Comparison of ENCODE assay signal across 16 cellular contexts in the genomic region with DNA sequence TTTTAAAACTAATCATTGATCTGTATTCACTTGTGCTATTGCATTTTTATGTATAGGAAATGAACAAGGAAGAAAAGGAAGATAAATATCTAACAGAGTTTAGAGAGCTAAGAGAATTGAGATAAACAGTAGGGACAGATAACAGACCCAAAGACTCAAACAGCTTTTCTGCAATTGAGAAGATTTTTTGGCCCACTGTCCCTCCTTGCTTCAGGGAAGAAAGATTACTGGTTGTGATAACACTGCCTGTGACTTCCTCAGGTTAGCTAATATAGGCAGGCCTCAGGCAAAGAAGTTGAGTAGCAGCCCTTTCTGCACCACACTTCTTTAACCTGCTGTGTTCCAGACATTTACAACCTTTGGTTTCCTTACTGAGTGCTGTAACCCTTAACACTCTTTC. TPM values are rescaled to one million over a fixed set of nuclear protein-coding genes. Genes with fewer than 3 reads are reported as not detected.
DNase-seq lines count a peak whose midpoint lies in the region; ATAC-seq and TF ChIP-seq lines count a peak whose summit lies in the region.
"Had no signal": no experiment of that assay in that cellular context is flagged by ENCODE, and none has a peak within 500 bp of the region (broad histone marks: within the 10 kb centered on the region; RNA-seq: fewer than 3 reads in every experiment).

No MANE protein-coding gene starts in this region.

- H3K4me3 ChIP-seq in mesendoderm (ENCODE audit: low read length) (no peak overlapping the region), GM23338 (no peak overlapping the region)
- H3K4me3 ChIP-seq: A549; BLaER1 treated with 17β-estradiol and CSF1 and Interleukin-3, amounts not matched to agents 10 nM and 100 nM; SJSA1 had no signal

- H2AK5ac ChIP-seq in mesendoderm (ENCODE audit: low read length) = no peak overlapping the region

- TF ChIP-seq CTCF in VCaP (conservative IDR thresholded peaks at IDR 0.05) = no peak
- TF ChIP-seq CTCF in Calu3 (IDR thresholded peaks at IDR 0.05; ENCODE audit: unreplicated experiment) = no peak
- no peak for TF ChIP-seq CTCF in chondrocyte (IDR thresholded peaks at IDR 0.05)
- no peak for TF ChIP-seq CTCF in GM23338 (conservative IDR thresholded peaks at IDR 0.05; ENCODE audit: low read depth in 2 of 2)

- no peaks in the 10 kb centered on the region for H3K9me2 ChIP-seq in GM23338 (ENCODE audit: insufficient read depth)

- H3K27ac Mint-ChIP-seq in Calu3 (ENCODE audit: unreplicated experiment) = no peak overlapping the region
- H3K27ac Mint-ChIP-seq in chondrocyte (ENCODE audit: unreplicated experiment) = no peak overlapping the region
- H3K27ac Mint-ChIP-seq in GM23338 = no peak overlapping the region
- H3K27ac Mint-ChIP-seq: CD8-positive, alpha-beta T cell had no signal

- H3K27ac ChIP-seq in VCaP (peak overlapping the region; percentile 70), mesendoderm (ENCODE audit: low read depth, low read length) (no peak overlapping the region), GM23338 (ENCODE audit: low read depth) (no peak overlapping the region)
- H3K27ac ChIP-seq: A549; BLaER1 treated with 17β-estradiol and CSF1 and Interleukin-3, amounts not matched to agents 10 nM and 100 nM; SJSA1 had no signal

- H3K9me3 Mint-ChIP-seq in Calu3 (ENCODE audit: low read depth, unreplicated experiment) (no peaks in the 10 kb centered on the region), chondrocyte (ENCODE audit: low read depth) (no peaks in the 10 kb centered on the region), GM23338 (no peaks in the 10 kb centered on the region)
- H3K9me3 Mint-ChIP-seq: CD8-positive, alpha-beta T cell had no signal

- H3K23ac ChIP-seq in mesendoderm (ENCODE audit: low read length) = no peak overlapping the region

- H3K79me2 ChIP-seq in mesendoderm (ENCODE audit: control insufficient read depth, insufficient read depth, low read length) (peaks cover 11% of the 10 kb centered on the region), GM23338 (replicated peaks; ENCODE audit: insufficient read depth) (peaks cover 17% of the 10 kb centered on the region)

- no peak overlapping the region for H2AFZ ChIP-seq in GM23338

- H3K27me3 Mint-ChIP-seq in Calu3 (ENCODE audit: unreplicated experiment) = no peaks in the 10 kb centered on the region
- no peaks in the 10 kb centered on the region for H3K27me3 Mint-ChIP-seq in chondrocyte (ENCODE audit: low read depth)
- peaks cover 8% of the 10 kb centered on the region for H3K27me3 Mint-ChIP-seq in GM23338 (ENCODE audit: insufficient read depth, low read depth, poor library complexity)

- H3K56ac ChIP-seq in mesendoderm (ENCODE audit: low read length) = no peak overlapping the region

- no peak overlapping the region for H2BK5ac ChIP-seq in mesendoderm (ENCODE audit: low read length)

- H2BK120ac ChIP-seq in mesendoderm (ENCODE audit: low read depth, low read length) = no peak overlapping the region

- intact Hi-C loops in Calu3 (cut with micrococcal nuclease; ENCODE audit: unreplicated experiment) = loop anchor here (10.0 kb wide), 2 partner anchors 155 to 215 kb away; partner anchors contain the start of genes POGLUT1 and TMEM39A

- H4K5ac ChIP-seq in mesendoderm (ENCODE audit: low read length) = no peak overlapping the region

- peak; percentile 48 to 55 for DNase-seq in AML-193 (lab: John Stamatoyannopoulos, UW)
- peak; percentile 32 for DNase-seq in KBM-7
- DNase-seq in mesendoderm = peak; percentile 72
- no peak for DNase-seq in Calu3
- no peak for DNase-seq in chondrocyte (ENCODE audit: low spot score)
- DNase-seq in GM23338 (ENCODE audit: low spot score) = no peak
- DNase-seq: CD8-positive, alpha-beta T cell; MV-4-11; NCI-H1417; NCI-H187; NCI-H226; NCI-H524 treated with DMSO at 0.1 percent for 48 hours had no signal

- no peaks in the 10 kb centered on the region for H3F3A ChIP-seq in GM23338 (replicated peaks; ENCODE audit: low read depth)

- in situ Hi-C loops in KBM-7 (cut with MboI; ENCODE audit: low pct_unique_long_range_greater_than_20kb, low sequenced_read_pairs) = loop anchor here (25.0 kb wide), 1 partner anchor 793 kb away; no protein-coding TSS in a partner anchor

- CTCF ChIA-PET in Calu3 (lab: Charles Lee) = no interaction called here

- no peak overlapping the region for H3K4ac ChIP-seq in mesendoderm (ENCODE audit: low read depth, low read length)

- no peak overlapping the region for H3K4me3 Mint-ChIP-seq in Calu3 (ENCODE audit: low read depth, unreplicated experiment)
- no peak overlapping the region for H3K4me3 Mint-ChIP-seq in chondrocyte (ENCODE audit: unreplicated experiment)
- H3K4me3 Mint-ChIP-seq in GM23338 = no peak overlapping the region
- H3K4me3 Mint-ChIP-seq: CD8-positive, alpha-beta T cell had no signal

- peaks cover 8% of the 10 kb centered on the region for H3K79me1 ChIP-seq in mesendoderm (ENCODE audit: low read length)

- H3K27me3 ChIP-seq in mesendoderm (ENCODE audit: insufficient read depth, low read length, poor library complexity) (no peaks in the 10 kb centered on the region), GM23338 (ENCODE audit: insufficient read depth) (no peaks in the 10 kb centered on the region)
- H3K27me3 ChIP-seq: BLaER1 treated with 17β-estradiol and CSF1 and Interleukin-3, amounts not matched to agents 10 nM and 100 nM; SJSA1 had no signal

- H3K4me2 ChIP-seq in mesendoderm (ENCODE audit: low read length) = no peak overlapping the region
- H3K4me2 ChIP-seq in GM23338 = no peak overlapping the region
- H3K4me2 ChIP-seq: A549; BLaER1 treated with 17β-estradiol and CSF1 and Interleukin-3, amounts not matched to agents 10 nM and 100 nM had no signal

- H3K4me1 Mint-ChIP-seq in Calu3 (ENCODE audit: low read depth, unreplicated experiment) (no peaks in the 10 kb centered on the region), chondrocyte (ENCODE audit: low read depth) (peaks cover 23% of the 10 kb centered on the region), GM23338 (peaks cover 15% of the 10 kb centered on the region; the same call in 1 of the 3 replicates)

- no peak overlapping the region for H2BK15ac ChIP-seq in mesendoderm (replicated peaks; ENCODE audit: low read depth)

- no peaks in the 10 kb centered on the region for H3K36me3 ChIP-seq in mesendoderm (ENCODE audit: control insufficient read depth, insufficient read depth, low read length)
- no peaks in the 10 kb centered on the region for H3K36me3 ChIP-seq in GM23338 (ENCODE audit: insufficient read depth)
- H3K36me3 ChIP-seq: SJSA1 had no signal

- H3K18ac ChIP-seq in mesendoderm (ENCODE audit: low read length) = no peak overlapping the region

- peaks cover 4% of the 10 kb centered on the region for H3K4me1 ChIP-seq in mesendoderm (ENCODE audit: control insufficient read depth, low read depth, low read length)
- peaks cover 6% of the 10 kb centered on the region; the same call in 1 of the 2 replicates for H3K4me1 ChIP-seq in GM23338 (ENCODE audit: insufficient read depth)

- H3K36me3 Mint-ChIP-seq in Calu3 (ENCODE audit: insufficient read depth, unreplicated experiment) (peaks cover 13% of the 10 kb centered on the region), chondrocyte (ENCODE audit: low read depth) (peaks cover under 1% of the 10 kb centered on the region), GM23338 (ENCODE audit: low read depth) (peaks cover 4% of the 10 kb centered on the region; the same call in 2 of the 3 replicates)

- H3K9ac ChIP-seq in mesendoderm (ENCODE audit: low read length) = no peak overlapping the region

- BruUV-seq in Calu3 (replicated peaks; lab: Mats Ljungman, UMichigan) = no TSS peak

- no peak overlapping the region for H4K8ac ChIP-seq in mesendoderm (ENCODE audit: low read depth, low read length)

- H4K20me1 ChIP-seq in GM23338 (replicated peaks; ENCODE audit: insufficient read depth) = no peaks in the 10 kb centered on the region
- H4K20me1 ChIP-seq: BLaER1 treated with 17β-estradiol and CSF1 and Interleukin-3, amounts not matched to agents 10 nM and 100 nM had no signal

- ATAC-seq in GM23338 = no peak
- ATAC-seq: A549; CD8-positive, alpha-beta T cell had no signal

TF ChIP-seq in GM23338, 12 proteins besides CTCF, POLR2A, EP300 and RAD21 (continues in another document):
- no peak for TF ChIP-seq JUNB (IDR thresholded peaks at IDR 0.05; ENCODE audit: unreplicated experiment)

RNA-seq across cellular contexts. Expression of gene COX17, which starts 2.7 kb away (rescaled TPM):
- 173 TPM for polyA plus RNA-seq in mesendoderm (2013, experiment 1 of 2)
- 174 TPM for polyA plus RNA-seq in mesendoderm (2013, experiment 2 of 2)
- total RNA-seq in Calu3 (2022) = 48.4 and 51.3 TPM in 2 replicates
- total RNA-seq in chondrocyte = 19.9 to 23.7 TPM (median 21.1 TPM) in 3 replicates
- 14.0 and 24.0 TPM in 2 replicates for total RNA-seq in GM23338 (2014; rRNA removed; shearing (Covaris generic))
- polyA plus RNA-seq in GM23338 (2016; fragmentation: Nextera tagmentation; extraction: Ambion mirVana) = 324 and 376 TPM in 2 replicates

RNA-seq across cellular contexts. Expression of gene POPDC2, which starts 19.5 kb away (rescaled TPM):
- polyA plus RNA-seq in mesendoderm (2013, experiment 1 of 2) = 0.25 TPM
- polyA plus RNA-seq in mesendoderm (2013, experiment 2 of 2) = 0.25 TPM
- total RNA-seq in Calu3 (2022) = 0.80 and 1.0 TPM in 2 replicates
- total RNA-seq in chondrocyte = 0.80 to 1.1 TPM (median 1.0 TPM) in 3 replicates
- total RNA-seq in GM23338 (2014; rRNA removed; shearing (Covaris generic)) = not detected in 2 replicates
- polyA plus RNA-seq in GM23338 (2016; fragmentation: Nextera tagmentation; extraction: Ambion mirVana) = 0.36 and 0.37 TPM in 2 replicates

RNA-seq across cellular contexts. Expression of gene CFAP91, which starts 22.9 kb away (rescaled TPM):
- 0.88 TPM for polyA plus RNA-seq in mesendoderm (2013, experiment 1 of 2)
- polyA plus RNA-seq in mesendoderm (2013, experiment 2 of 2) = 0.67 TPM
- 1.5 and 2.2 TPM in 2 replicates for total RNA-seq in Calu3 (2022)
- total RNA-seq in chondrocyte = 0.29 TPM in 1 of 3 replicates, not detected in the others
- 3.7 and 4.9 TPM in 2 replicates for total RNA-seq in GM23338 (2014; rRNA removed; shearing (Covaris generic))
- 2.3 and 2.4 TPM in 2 replicates for polyA plus RNA-seq in GM23338 (2016; fragmentation: Nextera tagmentation; extraction: Ambion mirVana)
- total RNA-seq: CD8-positive, alpha-beta T cell had no signal

Comparison
In these comparisons a context has a peak if more than half of its experiments do, and no peak if none do; other contexts are left out.
1. DNase-seq: peak in AML-193 (2 of 2), KBM-7 (single experiment) and mesendoderm (single experiment); none in Calu3 (single experiment), chondrocyte (single experiment) and GM23338 (single experiment).